In the genomic region with DNA sequence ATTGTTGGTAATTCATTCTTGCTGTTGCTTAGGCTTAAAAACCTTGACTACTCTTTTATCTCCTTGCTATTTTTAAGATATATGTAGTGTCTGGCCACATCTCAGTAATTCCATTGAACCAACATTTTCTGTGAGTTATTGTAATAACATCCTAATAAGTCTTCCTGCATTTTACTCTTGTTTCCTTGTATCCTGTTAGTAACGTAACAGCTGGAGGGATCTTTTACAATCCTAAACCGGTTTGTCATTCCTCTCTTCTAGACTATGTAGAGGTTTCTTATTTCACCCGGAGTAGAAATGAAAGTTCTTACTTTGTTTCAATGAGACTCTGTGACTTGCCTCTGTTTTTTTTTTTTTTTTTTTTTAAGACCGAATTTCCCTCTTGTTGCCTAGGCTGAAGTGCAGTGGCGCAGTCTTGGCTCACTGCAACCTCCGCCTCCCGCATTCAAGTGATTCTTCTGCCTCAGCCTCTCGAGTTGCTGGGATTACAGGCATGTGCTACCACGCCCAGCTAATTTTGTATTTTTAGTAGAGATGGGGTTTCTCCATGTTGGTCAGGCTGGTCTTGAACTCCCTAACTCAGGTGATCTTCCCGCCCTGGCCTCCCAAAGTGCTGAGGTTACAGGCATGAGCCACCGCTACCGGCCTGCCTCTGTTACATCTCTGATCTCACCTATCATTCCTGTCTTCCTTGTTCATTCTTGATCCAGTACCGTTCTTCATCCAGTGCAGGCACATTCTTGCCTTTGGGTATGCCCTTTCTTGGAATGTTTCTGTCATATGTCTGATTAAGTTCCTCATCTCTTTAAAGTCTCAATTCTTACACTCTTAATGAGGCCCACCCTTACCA, we compare ENCODE assay signal across 1 cellular context.
A peak's percentile ranks its signal among the peaks of the same experiment; 100 is the strongest.
TF ChIP-seq lines count a peak whose summit lies in the region.

No MANE protein-coding gene starts in this region.

TF ChIP-seq in SK-N-SH, 30 proteins besides CTCF, POLR2A, EP300 and RAD21 (continued from another document):
- TF ChIP-seq, protein P1, sequence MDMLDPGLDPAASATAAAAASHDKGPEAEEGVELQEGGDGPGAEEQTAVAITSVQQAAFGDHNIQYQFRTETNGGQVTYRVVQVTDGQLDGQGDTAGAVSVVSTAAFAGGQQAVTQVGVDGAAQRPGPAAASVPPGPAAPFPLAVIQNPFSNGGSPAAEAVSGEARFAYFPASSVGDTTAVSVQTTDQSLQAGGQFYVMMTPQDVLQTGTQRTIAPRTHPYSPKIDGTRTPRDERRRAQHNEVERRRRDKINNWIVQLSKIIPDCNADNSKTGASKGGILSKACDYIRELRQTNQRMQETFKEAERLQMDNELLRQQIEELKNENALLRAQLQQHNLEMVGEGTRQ (IDR thresholded peaks at IDR 0.05; ENCODE audit: borderline replicate concordance, low read depth, low read length): no peak
- TF ChIP-seq TCF12 (IDR thresholded peaks at IDR 0.05) (peak; percentile 42; the same call in 1 of the 2 replicates), POLR2AphosphoS5 (IDR thresholded peaks at IDR 0.05; ENCODE audit: low read depth, low read length) (no peak), JUND (IDR thresholded peaks at IDR 0.05) (peak; percentile 27; the same call in 1 of the 2 replicates), FOSL2 (IDR thresholded peaks at IDR 0.05; ENCODE audit: borderline replicate concordance, low read depth) (peak; percentile 38; the same call in 1 of the 2 replicates)
